ENCODE assay signal across 26 cellular contexts in the genomic region with DNA sequence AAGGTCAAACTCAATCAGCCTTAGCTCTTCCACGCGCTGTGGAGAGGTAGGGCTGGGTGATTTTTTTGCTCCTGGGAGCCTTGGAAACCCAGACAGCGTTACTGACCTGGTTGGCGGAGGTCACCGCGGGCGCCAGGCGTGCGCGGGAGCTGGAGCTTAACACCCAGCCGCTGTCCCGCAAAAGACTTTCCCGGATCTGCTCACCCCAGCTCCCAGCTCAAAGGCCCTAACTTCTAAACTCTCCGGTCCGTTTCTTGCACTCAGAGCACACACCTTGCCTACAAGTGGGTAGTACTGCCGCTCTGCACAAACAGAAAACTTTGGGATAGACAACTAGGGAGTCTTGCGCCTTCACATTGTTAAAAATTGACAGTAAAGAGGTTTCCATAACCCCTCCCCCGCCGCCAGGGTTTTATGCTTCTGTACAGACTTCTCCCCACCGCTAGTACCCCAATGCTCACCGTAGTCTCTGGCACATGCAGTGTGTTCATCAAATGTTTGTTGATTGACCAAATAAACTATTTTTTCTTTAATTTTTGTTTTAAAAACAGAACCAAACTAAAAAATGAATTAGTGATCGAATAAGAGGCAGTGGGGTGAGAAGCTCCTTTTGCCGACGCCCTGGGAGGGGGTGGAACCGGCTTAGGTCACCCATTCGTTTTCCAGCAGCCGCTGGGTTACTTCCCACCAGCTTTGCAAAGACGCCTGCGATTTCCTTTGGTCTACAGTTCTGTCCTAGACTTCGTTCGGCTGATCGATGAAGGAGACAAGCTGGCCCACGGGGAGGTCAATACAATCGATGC. TPM values are rescaled to one million over a fixed set of nuclear protein-coding genes. Genes with fewer than 3 reads are reported as not detected.
A peak's percentile ranks its signal among the peaks of the same experiment; 100 is the strongest.
DNase-seq lines count a peak whose midpoint lies in the region; ATAC-seq, FAIRE-seq and TF ChIP-seq lines count a peak whose summit lies in the region.
"Had no signal": no experiment of that assay in that cellular context is flagged by ENCODE, and none has a peak within 500 bp of the region (broad histone marks: within the 10 kb centered on the region; RNA-seq: fewer than 3 reads in every experiment).

No MANE protein-coding gene starts in this region.

- no peak overlapping the region for H3K9ac ChIP-seq in kidney (ENCODE audit: low read length in 2 of 2)
- H3K9ac ChIP-seq in neural progenitor cell, result no peak overlapping the region
- H3K9ac ChIP-seq: BLaER1 had no signal

- H3F3A ChIP-seq in neural progenitor cell (ENCODE audit: low read depth), result peaks cover 20% of the 10 kb centered on the region

- no peaks in the 10 kb centered on the region for H3K4me1 ChIP-seq in kidney (ENCODE audit: control insufficient read depth in 1 of 2, insufficient read depth in 1 of 2, low read depth in 1 of 2, low read length in 2 of 2)
- peaks cover 16% of the 10 kb centered on the region for H3K4me1 ChIP-seq in neural progenitor cell
- peaks cover 28 to 35% of the 10 kb centered on the region in 2 donors for H3K4me1 ChIP-seq in thyroid gland

- ATAC-seq in activated naive CD8-positive, alpha-beta T cell treated with anti-CD3 and anti-CD28 coated beads, Interleukin-2, amount 50 U/mL, for 24 hours, result no peak
- ATAC-seq in HG03095 (IDR thresholded peaks at IDR 0.05; ENCODE audit: unreplicated experiment), result no peak
- ATAC-seq in GM21423 (IDR thresholded peaks at IDR 0.05; ENCODE audit: unreplicated experiment), result no peak

- no peak overlapping the region for H3K4me3 Mint-ChIP-seq in activated naive CD8-positive, alpha-beta T cell treated with anti-CD3 and anti-CD28 coated beads for 36 hours
- no peak overlapping the region for H3K4me3 Mint-ChIP-seq in activated naive CD8-positive, alpha-beta T cell treated with anti-CD3 and anti-CD28 coated beads, Interleukin-2, amount 50 U/mL, for 24 hours
- H3K4me3 Mint-ChIP-seq in neural progenitor cell (no peak overlapping the region), HFFc6 (no peak overlapping the region)
- H3K4me3 Mint-ChIP-seq: CD4-positive, alpha-beta T cell had no signal

- H3K4me3 ChIP-seq in kidney (ENCODE audit: low read length in 2 of 2) (no peak overlapping the region), neural progenitor cell (no peak overlapping the region), thyroid gland (replicated peaks in 1 of 3) (peak overlapping the region in 2 of 3 donors; percentile 12 to 34)
- H3K4me3 ChIP-seq: BLaER1 had no signal

- TF ChIP-seq POLR2A in thyroid gland (IDR thresholded peaks at IDR 0.05), result peak in 1 of 2 donors; percentile 30

- no peaks in the 10 kb centered on the region for H3K79me2 ChIP-seq in neural progenitor cell (ENCODE audit: low read depth)

- H3K9me3 Mint-ChIP-seq in activated naive CD8-positive, alpha-beta T cell treated with anti-CD3 and anti-CD28 coated beads for 36 hours, result no peaks in the 10 kb centered on the region
- no peaks in the 10 kb centered on the region for H3K9me3 Mint-ChIP-seq in activated naive CD8-positive, alpha-beta T cell treated with anti-CD3 and anti-CD28 coated beads, Interleukin-2, amount 50 U/mL, for 24 hours
- H3K9me3 Mint-ChIP-seq in neural progenitor cell (peaks cover 4% of the 10 kb centered on the region), HFFc6 (no peaks in the 10 kb centered on the region)
- H3K9me3 Mint-ChIP-seq: CD4-positive, alpha-beta T cell had no signal

- no peak for TF ChIP-seq CTCF in kidney (IDR thresholded peaks at IDR 0.05; ENCODE audit: borderline replicate concordance, extremely low read depth, insufficient read depth)
- TF ChIP-seq CTCF in neural progenitor cell (IDR thresholded peaks at IDR 0.05), result no peak
- no peak for TF ChIP-seq CTCF in thyroid gland (IDR thresholded peaks at IDR 0.05)
- no peak for TF ChIP-seq CTCF in HFFc6 (IDR thresholded peaks at IDR 0.05)

- H2AFZ ChIP-seq in neural progenitor cell (replicated peaks), result no peak overlapping the region

- H3K9me3 ChIP-seq in kidney (ENCODE audit: control insufficient read depth in 1 of 2, low read length in 2 of 2) (no peaks in the 10 kb centered on the region), neural progenitor cell (ENCODE audit: low read depth) (no peaks in the 10 kb centered on the region), thyroid gland (no peaks in the 10 kb centered on the region)

- WGBS in thyroid gland, 2 donors, result 19 to 27% methylated on average over 34 of the region's 34 CpGs

- peaks cover 95% of the 10 kb centered on the region for H4K20me1 ChIP-seq in neural progenitor cell (ENCODE audit: low read depth)

- H3K4me1 Mint-ChIP-seq in activated naive CD8-positive, alpha-beta T cell treated with anti-CD3 and anti-CD28 coated beads for 36 hours, result no peaks in the 10 kb centered on the region
- H3K4me1 Mint-ChIP-seq in activated naive CD8-positive, alpha-beta T cell treated with anti-CD3 and anti-CD28 coated beads, Interleukin-2, amount 50 U/mL, for 24 hours, result no peaks in the 10 kb centered on the region
- peaks cover 9% of the 10 kb centered on the region for H3K4me1 Mint-ChIP-seq in neural progenitor cell
- H3K4me1 Mint-ChIP-seq in HFFc6 (ENCODE audit: low read depth), result peaks cover 29% of the 10 kb centered on the region
- H3K4me1 Mint-ChIP-seq: IgD-negative memory B cell had no signal

- H3K36me3 ChIP-seq in kidney (ENCODE audit: control insufficient read depth in 1 of 2, insufficient read depth in 2 of 2, low read length in 2 of 2), result no peaks in the 10 kb centered on the region
- H3K36me3 ChIP-seq in neural progenitor cell, result no peaks in the 10 kb centered on the region
- no peaks in the 10 kb centered on the region for H3K36me3 ChIP-seq in thyroid gland
- H3K36me3 ChIP-seq: BLaER1 had no signal

- DNase-seq in activated naive CD8-positive, alpha-beta T cell treated with anti-CD3 and anti-CD28 coated beads for 36 hours, result no peak
- no peak for DNase-seq in activated naive CD8-positive, alpha-beta T cell treated with anti-CD3 and anti-CD28 coated beads, Interleukin-2, amount 50 U/mL, for 24 hours
- DNase-seq in kidney (peak; percentile 24), neural progenitor cell (ENCODE audit: low spot score) (peak; percentile 48), thyroid gland (peak; percentile 52 to 56), HFFc6 (no peak)
- DNase-seq: ACHN; CD4-positive, alpha-beta T cell; COR-L47; DMS79 treated with DMSO at 0.1 percent for 48 hours; NCI-H1105; NCI-H146; NCI-H2029 treated with DMSO at 0.1 percent for 48 hours; NCI-H345; NCI-H524; NCI-H774; NK-92 treated with Interleukin-12 subunit alpha and Interleukin-12 subunit beta, amount 100 ng/mL, for 24 hours; SIG-M5 had no signal

- H3K27me3 ChIP-seq in neural progenitor cell (peaks cover 100% of the 10 kb centered on the region), thyroid gland (no peaks in the 10 kb centered on the region)

- intact Hi-C loops in kidney (cut with DNase I), result no loop called here
- intact Hi-C loops in thyroid gland (cut with DNase I), result no loop called here

- H3K27ac Mint-ChIP-seq in activated naive CD8-positive, alpha-beta T cell treated with anti-CD3 and anti-CD28 coated beads for 36 hours, result peak overlapping the region; percentile 38
- no peak overlapping the region for H3K27ac Mint-ChIP-seq in activated naive CD8-positive, alpha-beta T cell treated with anti-CD3 and anti-CD28 coated beads, Interleukin-2, amount 50 U/mL, for 24 hours
- H3K27ac Mint-ChIP-seq in neural progenitor cell (no peak overlapping the region), HFFc6 (no peak overlapping the region)
- H3K27ac Mint-ChIP-seq: CD4-positive, alpha-beta T cell had no signal

- FAIRE-seq in kidney (lab: Jason Lieb, UNC), result no peak
- FAIRE-seq: GM12891, H54, HTR-8/SVneo had no signal

- peaks cover 98% of the 10 kb centered on the region for H3K27me3 Mint-ChIP-seq in activated naive CD8-positive, alpha-beta T cell treated with anti-CD3 and anti-CD28 coated beads for 36 hours
- H3K27me3 Mint-ChIP-seq in activated naive CD8-positive, alpha-beta T cell treated with anti-CD3 and anti-CD28 coated beads, Interleukin-2, amount 50 U/mL, for 24 hours, result peaks cover 93% of the 10 kb centered on the region
- H3K27me3 Mint-ChIP-seq in neural progenitor cell (ENCODE audit: insufficient read depth, low read depth) (peaks cover 95% of the 10 kb centered on the region), HFFc6 (ENCODE audit: insufficient read depth) (peaks cover 7% of the 10 kb centered on the region; the same call in 1 of the 2 replicates)

- no peaks in the 10 kb centered on the region for H3K36me3 Mint-ChIP-seq in activated naive CD8-positive, alpha-beta T cell treated with anti-CD3 and anti-CD28 coated beads for 36 hours
- peaks cover 4% of the 10 kb centered on the region for H3K36me3 Mint-ChIP-seq in activated naive CD8-positive, alpha-beta T cell treated with anti-CD3 and anti-CD28 coated beads, Interleukin-2, amount 50 U/mL, for 24 hours (ENCODE audit: low read depth)
- H3K36me3 Mint-ChIP-seq in neural progenitor cell (no peaks in the 10 kb centered on the region), HFFc6 (ENCODE audit: low read depth) (no peaks in the 10 kb centered on the region)

- H3K4me2 ChIP-seq in neural progenitor cell, result no peak overlapping the region
- H3K4me2 ChIP-seq: BLaER1 had no signal

- H3K27ac ChIP-seq in kidney (ENCODE audit: low read depth in 2 of 2, low read length in 2 of 2), result no peak overlapping the region
- no peak overlapping the region for H3K27ac ChIP-seq in neural progenitor cell
- H3K27ac ChIP-seq in thyroid gland, result peak overlapping the region; percentile 97 to 99 (median 99)
- H3K27ac ChIP-seq: 22Rv1, BLaER1 had no signal

RNA-seq across cellular contexts. Expression of a gene that starts 12.7 kb away (rescaled TPM):
- total RNA-seq in activated naive CD8-positive, alpha-beta T cell treated with anti-CD3 and anti-CD28 coated beads for 36 hours, result not detected
- total RNA-seq in kidney (18.0 TPM), neural progenitor cell (ENCODE audit: low replicate concordance) (not detected in 2 replicates), thyroid gland (100 to 1,000 TPM; 104 to 258 (median 192) TPM)
- polyA plus RNA-seq in kidney (ENCODE audit: insufficient read depth, low read depth, low replicate concordance), result 10.5 TPM
- total RNA-seq in HFFc6 (2021; fragmentation: NEBNext Ultra II Directional; extraction: Animal tissue kit (Norgen Biotek cat#: 25700)), result 100 to 1,000 TPM; 108 to 145 (median 127) TPM
- polyA plus RNA-seq: IgD-negative memory B cell had no signal

Comparison
In these comparisons a context has a peak if more than half of its experiments do, and no peak if none do; other contexts are left out.
1. DNase-seq: peak in kidney (single experiment), neural progenitor cell (single experiment) and thyroid gland (2 of 2); none in activated naive CD8-positive, alpha-beta T cell treated with anti-CD3 and anti-CD28 coated beads for 36 hours (single experiment), activated naive CD8-positive, alpha-beta T cell treated with anti-CD3 and anti-CD28 coated beads, Interleukin-2, amount 50 U/mL, for 24 hours (single experiment) and HFFc6 (single experiment).
2. H3K27ac ChIP-seq: peak in thyroid gland (3 of 3); none in kidney (0 of 2) and neural progenitor cell (single experiment).
3. H3K4me3 ChIP-seq: peak in thyroid gland (2 of 3); none in kidney (0 of 2) and neural progenitor cell (single experiment).
4. RNA of a gene that starts 12.7 kb away (total RNA-seq): 104 to 258 TPM in thyroid gland, 108 to 145 TPM in HFFc6 and 18.0 TPM in kidney (single experiment); not detected in activated naive CD8-positive, alpha-beta T cell treated with anti-CD3 and anti-CD28 coated beads for 36 hours and not detected in neural progenitor cell; every median in the first group is over 10 times any median in the second.